10 cellular contexts compared by ENCODE assay signal in the genomic region with DNA sequence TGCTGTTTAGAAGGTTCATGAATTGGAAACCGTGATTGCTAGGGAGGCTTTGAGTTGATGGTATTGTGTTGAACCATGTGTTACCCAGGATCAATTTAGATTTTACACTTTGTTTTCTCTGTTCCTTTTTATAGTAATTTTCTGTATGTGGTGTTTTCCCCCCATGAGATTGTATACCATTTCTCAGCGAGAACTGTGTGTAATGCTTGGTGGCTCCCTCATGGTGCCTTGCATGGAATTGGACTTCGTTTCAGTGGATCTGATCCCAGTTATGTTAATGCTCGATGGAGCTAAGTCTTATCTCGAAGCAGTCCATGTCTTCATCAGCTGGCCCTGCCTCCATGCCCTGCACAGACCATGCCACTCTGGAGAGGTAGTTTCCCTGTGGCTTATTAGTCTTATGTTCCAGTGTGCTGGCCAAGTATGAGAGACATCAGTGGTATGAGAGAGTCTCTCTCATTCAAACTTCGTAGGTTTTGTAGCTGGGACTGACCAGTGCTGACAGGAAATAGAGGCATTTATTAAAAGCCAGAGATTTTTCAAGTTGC. TPM values are rescaled to one million over a fixed set of nuclear protein-coding genes. Genes with fewer than 3 reads are reported as not detected.
DNase-seq lines count a peak whose midpoint lies in the region; ATAC-seq and TF ChIP-seq lines count a peak whose summit lies in the region.
"Had no signal": no experiment of that assay in that cellular context is flagged by ENCODE, and none has a peak within 500 bp of the region (broad histone marks: within the 10 kb centered on the region; RNA-seq: fewer than 3 reads in every experiment).

No MANE protein-coding gene starts in this region.

- no peaks in the 10 kb centered on the region for H3K9me3 Mint-ChIP-seq in activated T-helper 17 cell treated with anti-CD3 and anti-CD28 coated beads, Interleukin-2, amount 50 U/mL, for 72 hours
- no peaks in the 10 kb centered on the region for H3K9me3 Mint-ChIP-seq in naive B cell

- TF ChIP-seq CTCF in GM13977 (IDR thresholded peaks at IDR 0.05; ENCODE audit: extremely low read depth, insufficient read depth, missing control alignments) = no peak

- in situ Hi-C loops in GM13977 (cut with MboI; ENCODE audit: low pct_unique_long_range_greater_than_20kb, low sequenced_read_pairs, unreplicated experiment) = no loop called here

- ATAC-seq in GM21576 (IDR thresholded peaks at IDR 0.05; ENCODE audit: unreplicated experiment) (peak; percentile 46), naive B cell (ENCODE audit: low read depth in 2 of 2) (peak in 1 of 2 donors; percentile 34)
- peak; percentile 79 for ATAC-seq in activated T-helper 17 cell treated with anti-CD3 and anti-CD28 coated beads, Interleukin-2, amount 50 U/mL, for 72 hours (replicated peaks)

- no peak overlapping the region for H3K4me3 Mint-ChIP-seq in activated T-helper 17 cell treated with anti-CD3 and anti-CD28 coated beads, Interleukin-2, amount 50 U/mL, for 72 hours
- peak overlapping the region in 3 of 8 donors; percentile 25 to 78 (median 77) for H3K4me3 Mint-ChIP-seq in naive B cell

- no peaks in the 10 kb centered on the region for H3K27me3 Mint-ChIP-seq in activated T-helper 17 cell treated with anti-CD3 and anti-CD28 coated beads, Interleukin-2, amount 50 U/mL, for 72 hours
- H3K27me3 Mint-ChIP-seq in naive B cell = no peaks in the 10 kb centered on the region

- peak; percentile 30 for DNase-seq in GM13977 (ENCODE audit: low spot score)
- no peak for DNase-seq in naive B cell
- DNase-seq in GM19238 (ENCODE audit: insufficient read length, low spot score) = no peak
- DNase-seq in inferior parietal cortex (ENCODE audit: extremely low spot score) = no peak
- DNase-seq in RKO (ENCODE audit: low spot score) = no peak
- DNase-seq in NCI-H2107 (lab: John Stamatoyannopoulos, UW) = no peak
- DNase-seq: left cardiac atrium, WERI-Rb-1 had no signal

- peak overlapping the region; percentile 86 for H3K27ac Mint-ChIP-seq in activated T-helper 17 cell treated with anti-CD3 and anti-CD28 coated beads, Interleukin-2, amount 50 U/mL, for 72 hours
- peak overlapping the region in 5 of 6 donors; percentile 50 to 91 (median 79) for H3K27ac Mint-ChIP-seq in naive B cell

- H3K4me1 Mint-ChIP-seq in activated T-helper 17 cell treated with anti-CD3 and anti-CD28 coated beads, Interleukin-2, amount 50 U/mL, for 72 hours = peaks cover 31% of the 10 kb centered on the region
- peaks cover 34 to 45% (median 35%) of the 10 kb centered on the region in 3 donors for H3K4me1 Mint-ChIP-seq in naive B cell

- H3K36me3 Mint-ChIP-seq in activated T-helper 17 cell treated with anti-CD3 and anti-CD28 coated beads, Interleukin-2, amount 50 U/mL, for 72 hours (ENCODE audit: low read depth) = peaks cover 36% of the 10 kb centered on the region
- H3K36me3 Mint-ChIP-seq in naive B cell = no peaks in the 10 kb centered on the region

RNA-seq across cellular contexts. Expression of gene PTPN1, which starts 18.7 kb away (rescaled TPM):
- 10 to 100 TPM; 68.3 to 77.1 TPM for total RNA-seq in activated T-helper 17 cell treated with anti-CD3 and anti-CD28 coated beads, Interleukin-2, amount 50 U/mL, for 72 hours
- polyA plus RNA-seq in naive B cell (ENCODE audit: low read depth in 6 of 6) = 10 to 100 TPM; 14.0 to 57.1 (median 46.1) TPM
